Comparison of ENCODE assay signal across 19 cellular contexts in the genomic region with DNA sequence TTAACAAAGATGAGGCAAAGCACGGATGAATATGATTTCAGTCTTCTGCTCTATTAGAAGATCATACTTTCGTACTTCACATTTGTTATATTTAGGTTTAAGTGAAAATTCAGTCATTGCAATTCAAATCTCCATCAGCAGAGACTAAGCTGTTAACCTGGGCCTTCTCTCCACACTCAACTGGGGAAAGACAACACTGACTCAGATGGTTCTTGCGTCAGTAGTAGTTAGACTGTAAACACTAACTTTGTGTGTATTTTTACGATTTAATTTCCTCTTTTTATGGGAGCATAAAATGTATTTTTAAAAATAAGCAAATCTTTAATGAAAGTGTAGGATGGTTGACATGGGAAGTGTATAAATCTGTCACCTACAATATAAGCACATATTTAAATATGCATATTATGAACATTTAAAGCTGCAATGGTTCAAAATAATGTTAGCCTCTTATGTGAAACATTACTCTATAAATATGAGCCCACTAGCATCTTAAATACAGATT. TPM values are rescaled to one million over a fixed set of nuclear protein-coding genes. Genes with fewer than 3 reads are reported as not detected.
"Had no signal": no experiment of that assay in that cellular context is flagged by ENCODE, and none has a peak within 500 bp of the region (broad histone marks: within the 10 kb centered on the region; RNA-seq: fewer than 3 reads in every experiment).

No MANE protein-coding gene starts in this region.

- H3K27ac Mint-ChIP-seq: activated T-helper 17 cell treated with anti-CD3 and anti-CD28 coated beads, Interleukin-2, amount 50 U/mL, for 72 hours; natural killer cell; stimulated activated naive CD8-positive, alpha-beta T cell treated with anti-CD3 and anti-CD28 coated beads, Interleukin-15, amount 100 ng/mL, for 72 hours; T-helper 17 cell had no signal

- H3K9me3 Mint-ChIP-seq: activated T-helper 17 cell treated with anti-CD3 and anti-CD28 coated beads, Interleukin-2, amount 50 U/mL, for 72 hours; natural killer cell; stimulated activated naive CD8-positive, alpha-beta T cell treated with anti-CD3 and anti-CD28 coated beads, Interleukin-15, amount 100 ng/mL, for 72 hours had no signal

- H3K4me1 Mint-ChIP-seq: activated T-helper 17 cell treated with anti-CD3 and anti-CD28 coated beads, Interleukin-2, amount 50 U/mL, for 72 hours; central memory CD8-positive, alpha-beta T cell; natural killer cell; stimulated activated naive CD8-positive, alpha-beta T cell treated with anti-CD3 and anti-CD28 coated beads, Interleukin-15, amount 100 ng/mL, for 72 hours; T-helper 17 cell had no signal

- H3K27me3 Mint-ChIP-seq: activated T-helper 17 cell treated with anti-CD3 and anti-CD28 coated beads, Interleukin-2, amount 50 U/mL, for 72 hours; central memory CD8-positive, alpha-beta T cell; stimulated activated naive CD8-positive, alpha-beta T cell treated with anti-CD3 and anti-CD28 coated beads, Interleukin-15, amount 100 ng/mL, for 72 hours; T-helper 17 cell had no signal

- H3K36me3 Mint-ChIP-seq: natural killer cell had no signal

- H3K4me1 ChIP-seq: prostate gland, testis, upper lobe of right lung had no signal

- H3K36me3 ChIP-seq: adrenal gland, prostate gland, upper lobe of right lung had no signal

- H3K9me3 ChIP-seq: adrenal gland, prostate gland, testis, upper lobe of right lung had no signal

- H3K4me3 Mint-ChIP-seq: activated T-helper 17 cell treated with anti-CD3 and anti-CD28 coated beads, Interleukin-2, amount 50 U/mL, for 72 hours; central memory CD8-positive, alpha-beta T cell; natural killer cell; stimulated activated naive CD8-positive, alpha-beta T cell treated with anti-CD3 and anti-CD28 coated beads, Interleukin-15, amount 100 ng/mL, for 72 hours; T-helper 17 cell had no signal

- H3K27ac ChIP-seq: adrenal gland, prostate gland, testis, upper lobe of right lung had no signal

- H3K27me3 ChIP-seq: adrenal gland, testis, upper lobe of right lung had no signal

- DNase-seq: activated CD4-positive, alpha-beta T cell treated with anti-CD3 and anti-CD28 coated beads, Interleukin-2, amount 50 U/mL, for 1 hour; activated naive CD4-positive, alpha-beta T cell treated with anti-CD3 and anti-CD28 coated beads, Interleukin-2, amount 50 U/mL, for 16 hours; activated T-cell treated with anti-CD3 and anti-CD28 coated beads for 4 hours; adrenal gland; dermis blood vessel endothelial cell; erythroblast; hypothalamus; mammary epithelial cell; natural killer cell; occipital lobe; stimulated activated CD4-positive, alpha-beta T cell treated with anti-CD3 and anti-CD28 coated beads, Interleukin-4, amount 100 ng/mL, for 24 hours; stimulated activated naive CD8-positive, alpha-beta T cell treated with anti-CD3 and anti-CD28 coated beads, Interleukin-15, amount 100 ng/mL, for 72 hours; T-helper 17 cell; testis; upper lobe of right lung had no signal

- H3K4me3 ChIP-seq: adrenal gland, prostate gland, testis, upper lobe of right lung had no signal

RNA-seq across cellular contexts. Expression of gene ZNF608, which starts 42.7 kb away (rescaled TPM):
- total RNA-seq: activated CD8-positive, alpha-beta memory T cell treated with anti-CD3 and anti-CD28 coated beads for 36 hours; activated T-helper 17 cell treated with anti-CD3 and anti-CD28 coated beads, Interleukin-2, amount 50 U/mL, for 72 hours had no signal
